Comparison of ENCODE assay signal across 1 cellular context in genomic region chr16:8885674-8886592, GRCh38.
TF ChIP-seq lines count a peak whose summit lies in the region.

No MANE protein-coding gene starts in this region.

TF ChIP-seq in HepG2, 621 proteins besides CTCF, POLR2A, EP300 and RAD21 (continued from another document and continues in another):
- TF ChIP-seq, protein P1, sequence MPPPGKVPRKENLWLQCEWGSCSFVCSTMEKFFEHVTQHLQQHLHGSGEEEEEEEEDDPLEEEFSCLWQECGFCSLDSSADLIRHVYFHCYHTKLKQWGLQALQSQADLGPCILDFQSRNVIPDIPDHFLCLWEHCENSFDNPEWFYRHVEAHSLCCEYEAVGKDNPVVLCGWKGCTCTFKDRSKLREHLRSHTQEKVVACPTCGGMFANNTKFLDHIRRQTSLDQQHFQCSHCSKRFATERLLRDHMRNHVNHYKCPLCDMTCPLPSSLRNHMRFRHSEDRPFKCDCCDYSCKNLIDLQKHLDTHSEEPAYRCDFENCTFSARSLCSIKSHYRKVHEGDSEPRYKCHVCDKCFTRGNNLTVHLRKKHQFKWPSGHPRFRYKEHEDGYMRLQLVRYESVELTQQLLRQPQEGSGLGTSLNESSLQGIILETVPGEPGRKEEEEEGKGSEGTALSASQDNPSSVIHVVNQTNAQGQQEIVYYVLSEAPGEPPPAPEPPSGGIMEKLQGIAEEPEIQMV (CRISPR knock-in tag; IDR thresholded peaks at IDR 0.05; ENCODE audit: low read depth): no peak
- TF ChIP-seq ZNF292 (CRISPR knock-in tag; IDR thresholded peaks at IDR 0.05; ENCODE audit: borderline replicate concordance, low read depth): no peak; the same call in 1 of the 2 replicates
- peak; percentile 71; the same call in 1 of the 2 replicates for TF ChIP-seq ZNF547 (CRISPR knock-in tag; IDR thresholded peaks at IDR 0.05)
- TF ChIP-seq KDM1A (CRISPR knock-in tag; IDR thresholded peaks at IDR 0.05): no peak
- TF ChIP-seq ZNF569 (CRISPR knock-in tag; IDR thresholded peaks at IDR 0.05; ENCODE audit: borderline replicate concordance): no peak
- no peak for TF ChIP-seq CREBL2 (CRISPR knock-in tag; IDR thresholded peaks at IDR 0.05; ENCODE audit: borderline replicate concordance)
- TF ChIP-seq ZFP62 (CRISPR knock-in tag; IDR thresholded peaks at IDR 0.05): no peak
- no peak for TF ChIP-seq ZBTB34 (CRISPR knock-in tag; IDR thresholded peaks at IDR 0.05)
- no peak for TF ChIP-seq KDM4B (CRISPR knock-in tag; IDR thresholded peaks at IDR 0.05)
- no peak for TF ChIP-seq ZNF251 (CRISPR knock-in tag; IDR thresholded peaks at IDR 0.05)
- no peak for TF ChIP-seq NFATC3 (CRISPR knock-in tag; IDR thresholded peaks at IDR 0.05)
- TF ChIP-seq MLX (CRISPR knock-in tag; IDR thresholded peaks at IDR 0.05): no peak
- no peak for TF ChIP-seq SKI (IDR thresholded peaks at IDR 0.05; ENCODE audit: partially characterized antibody)
- TF ChIP-seq, protein P2, sequence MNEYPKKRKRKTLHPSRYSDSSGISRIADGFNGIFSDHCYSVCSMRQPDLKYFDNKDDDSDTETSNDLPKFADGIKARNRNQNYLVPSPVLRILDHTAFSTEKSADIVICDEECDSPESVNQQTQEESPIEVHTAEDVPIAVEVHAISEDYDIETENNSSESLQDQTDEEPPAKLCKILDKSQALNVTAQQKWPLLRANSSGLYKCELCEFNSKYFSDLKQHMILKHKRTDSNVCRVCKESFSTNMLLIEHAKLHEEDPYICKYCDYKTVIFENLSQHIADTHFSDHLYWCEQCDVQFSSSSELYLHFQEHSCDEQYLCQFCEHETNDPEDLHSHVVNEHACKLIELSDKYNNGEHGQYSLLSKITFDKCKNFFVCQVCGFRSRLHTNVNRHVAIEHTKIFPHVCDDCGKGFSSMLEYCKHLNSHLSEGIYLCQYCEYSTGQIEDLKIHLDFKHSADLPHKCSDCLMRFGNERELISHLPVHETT (CRISPR knock-in tag; conservative IDR thresholded peaks at IDR 0.05): no peak
- TF ChIP-seq RBM22 (optimal IDR thresholded peaks at IDR 0.05; ENCODE audit: low read length): peak; percentile 93
- no peak for TF ChIP-seq ZNF777 (CRISPR knock-in tag; IDR thresholded peaks at IDR 0.05)
- no peak for TF ChIP-seq ZFP1 (CRISPR knock-in tag; IDR thresholded peaks at IDR 0.05)
- TF ChIP-seq ZIK1 (CRISPR knock-in tag; IDR thresholded peaks at IDR 0.05; ENCODE audit: borderline replicate concordance, low read depth): no peak
- TF ChIP-seq, protein P3, sequence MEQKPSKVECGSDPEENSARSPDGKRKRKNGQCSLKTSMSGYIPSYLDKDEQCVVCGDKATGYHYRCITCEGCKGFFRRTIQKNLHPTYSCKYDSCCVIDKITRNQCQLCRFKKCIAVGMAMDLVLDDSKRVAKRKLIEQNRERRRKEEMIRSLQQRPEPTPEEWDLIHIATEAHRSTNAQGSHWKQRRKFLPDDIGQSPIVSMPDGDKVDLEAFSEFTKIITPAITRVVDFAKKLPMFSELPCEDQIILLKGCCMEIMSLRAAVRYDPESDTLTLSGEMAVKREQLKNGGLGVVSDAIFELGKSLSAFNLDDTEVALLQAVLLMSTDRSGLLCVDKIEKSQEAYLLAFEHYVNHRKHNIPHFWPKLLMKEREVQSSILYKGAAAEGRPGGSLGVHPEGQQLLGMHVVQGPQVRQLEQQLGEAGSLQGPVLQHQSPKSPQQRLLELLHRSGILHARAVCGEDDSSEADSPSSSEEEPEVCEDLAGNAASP (CRISPR knock-in tag; IDR thresholded peaks at IDR 0.05; ENCODE audit: borderline replicate concordance): peak; percentile 15; the same call in 1 of the 2 replicates
- TF ChIP-seq, protein P4, sequence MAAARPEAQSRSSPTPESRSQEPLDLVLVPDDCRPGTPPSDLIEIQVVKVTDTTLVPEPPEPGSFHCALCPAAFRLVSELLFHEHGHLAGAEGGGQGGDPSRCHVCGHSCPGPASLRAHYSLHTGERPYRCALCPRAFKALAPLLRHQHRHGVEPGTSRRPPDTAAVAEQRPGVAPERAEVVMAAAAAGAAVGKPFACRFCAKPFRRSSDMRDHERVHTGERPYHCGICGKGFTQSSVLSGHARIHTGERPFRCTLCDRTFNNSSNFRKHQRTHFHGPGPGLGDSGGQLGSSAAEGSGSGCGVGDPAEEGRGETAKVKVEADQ (CRISPR knock-in tag; IDR thresholded peaks at IDR 0.05; ENCODE audit: borderline replicate concordance): peak; percentile 32; the same call in 1 of the 2 replicates
- TF ChIP-seq ATF1 (CRISPR knock-in tag; IDR thresholded peaks at IDR 0.05): no peak
- TF ChIP-seq, protein P5, sequence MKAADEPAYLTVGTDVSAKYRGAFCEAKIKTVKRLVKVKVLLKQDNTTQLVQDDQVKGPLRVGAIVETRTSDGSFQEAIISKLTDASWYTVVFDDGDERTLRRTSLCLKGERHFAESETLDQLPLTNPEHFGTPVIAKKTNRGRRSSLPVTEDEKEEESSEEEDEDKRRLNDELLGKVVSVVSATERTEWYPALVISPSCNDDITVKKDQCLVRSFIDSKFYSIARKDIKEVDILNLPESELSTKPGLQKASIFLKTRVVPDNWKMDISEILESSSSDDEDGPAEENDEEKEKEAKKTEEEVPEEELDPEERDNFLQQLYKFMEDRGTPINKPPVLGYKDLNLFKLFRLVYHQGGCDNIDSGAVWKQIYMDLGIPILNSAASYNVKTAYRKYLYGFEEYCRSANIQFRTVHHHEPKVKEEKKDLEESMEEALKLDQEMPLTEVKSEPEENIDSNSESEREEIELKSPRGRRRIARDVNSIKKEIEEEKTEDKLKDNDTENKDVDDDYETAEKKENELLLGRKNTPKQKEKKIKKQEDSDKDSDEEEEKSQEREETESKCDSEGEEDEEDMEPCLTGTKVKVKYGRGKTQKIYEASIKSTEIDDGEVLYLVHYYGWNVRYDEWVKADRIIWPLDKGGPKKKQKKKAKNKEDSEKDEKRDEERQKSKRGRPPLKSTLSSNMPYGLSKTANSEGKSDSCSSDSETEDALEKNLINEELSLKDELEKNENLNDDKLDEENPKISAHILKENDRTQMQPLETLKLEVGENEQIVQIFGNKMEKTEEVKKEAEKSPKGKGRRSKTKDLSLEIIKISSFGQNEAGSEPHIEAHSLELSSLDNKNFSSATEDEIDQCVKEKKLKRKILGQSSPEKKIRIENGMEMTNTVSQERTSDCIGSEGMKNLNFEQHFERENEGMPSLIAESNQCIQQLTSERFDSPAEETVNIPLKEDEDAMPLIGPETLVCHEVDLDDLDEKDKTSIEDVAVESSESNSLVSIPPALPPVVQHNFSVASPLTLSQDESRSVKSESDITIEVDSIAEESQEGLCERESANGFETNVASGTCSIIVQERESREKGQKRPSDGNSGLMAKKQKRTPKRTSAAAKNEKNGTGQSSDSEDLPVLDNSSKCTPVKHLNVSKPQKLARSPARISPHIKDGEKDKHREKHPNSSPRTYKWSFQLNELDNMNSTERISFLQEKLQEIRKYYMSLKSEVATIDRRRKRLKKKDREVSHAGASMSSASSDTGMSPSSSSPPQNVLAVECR (CRISPR knock-in tag; IDR thresholded peaks at IDR 0.05; ENCODE audit: borderline replicate concordance): no peak; the same call in none of the 2 replicates
- TF ChIP-seq ZNF24 (IDR thresholded peaks at IDR 0.05): no peak
- TF ChIP-seq KLF15 (CRISPR knock-in tag; IDR thresholded peaks at IDR 0.05; ENCODE audit: borderline replicate concordance): 0 out of 2 replicates have a peak, but pooled peaks have one; percentile 9
- TF ChIP-seq NR2F6 (IDR thresholded peaks at IDR 0.05): no peak
- TF ChIP-seq NR2F6 (CRISPR knock-in tag; IDR thresholded peaks at IDR 0.05): 0 out of 2 replicates have a peak, but pooled peaks have one; percentile 16
- 0 out of 2 replicates have a peak, but pooled peaks have one; percentile 39 for TF ChIP-seq GATAD2A (CRISPR knock-in tag; IDR thresholded peaks at IDR 0.05)
- TF ChIP-seq, protein P6, sequence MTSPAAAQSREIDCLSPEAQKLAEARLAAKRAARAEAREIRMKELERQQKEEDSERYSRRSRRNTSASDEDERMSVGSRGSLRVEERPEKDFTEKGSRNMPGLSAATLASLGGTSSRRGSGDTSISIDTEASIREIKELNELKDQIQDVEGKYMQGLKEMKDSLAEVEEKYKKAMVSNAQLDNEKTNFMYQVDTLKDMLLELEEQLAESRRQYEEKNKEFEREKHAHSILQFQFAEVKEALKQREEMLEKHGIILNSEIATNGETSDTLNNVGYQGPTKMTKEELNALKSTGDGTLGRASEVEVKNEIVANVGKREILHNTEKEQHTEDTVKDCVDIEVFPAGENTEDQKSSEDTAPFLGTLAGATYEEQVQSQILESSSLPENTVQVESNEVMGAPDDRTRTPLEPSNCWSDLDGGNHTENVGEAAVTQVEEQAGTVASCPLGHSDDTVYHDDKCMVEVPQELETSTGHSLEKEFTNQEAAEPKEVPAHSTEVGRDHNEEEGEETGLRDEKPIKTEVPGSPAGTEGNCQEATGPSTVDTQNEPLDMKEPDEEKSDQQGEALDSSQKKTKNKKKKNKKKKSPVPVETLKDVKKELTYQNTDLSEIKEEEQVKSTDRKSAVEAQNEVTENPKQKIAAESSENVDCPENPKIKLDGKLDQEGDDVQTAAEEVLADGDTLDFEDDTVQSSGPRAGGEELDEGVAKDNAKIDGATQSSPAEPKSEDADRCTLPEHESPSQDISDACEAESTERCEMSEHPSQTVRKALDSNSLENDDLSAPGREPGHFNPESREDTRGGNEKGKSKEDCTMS (CRISPR knock-in tag; conservative IDR thresholded peaks at IDR 0.05): no peak
- no peak for TF ChIP-seq NAIF1 (CRISPR knock-in tag; IDR thresholded peaks at IDR 0.05; ENCODE audit: borderline replicate concordance)
- no peak for TF ChIP-seq DNMT3B (CRISPR knock-in tag; conservative IDR thresholded peaks at IDR 0.05)
- no peak for TF ChIP-seq ZFYVE20 (CRISPR knock-in tag; IDR thresholded peaks at IDR 0.05; ENCODE audit: borderline replicate concordance, low read depth)
- no peak for TF ChIP-seq BATF2 (CRISPR knock-in tag; IDR thresholded peaks at IDR 0.05)
- peak; percentile 42; the same call in 1 of the 2 replicates for TF ChIP-seq ZNF296 (CRISPR knock-in tag; conservative IDR thresholded peaks at IDR 0.05)
- 0 out of 2 replicates have a peak, but pooled peaks have one; percentile 21 for TF ChIP-seq ZNF160 (CRISPR knock-in tag; IDR thresholded peaks at IDR 0.05)
- no peak for TF ChIP-seq ZKSCAN8 (CRISPR knock-in tag; IDR thresholded peaks at IDR 0.05; ENCODE audit: borderline replicate concordance)
- TF ChIP-seq ZMYM3 (CRISPR knock-in tag; IDR thresholded peaks at IDR 0.05): no peak
- TF ChIP-seq, protein P7, sequence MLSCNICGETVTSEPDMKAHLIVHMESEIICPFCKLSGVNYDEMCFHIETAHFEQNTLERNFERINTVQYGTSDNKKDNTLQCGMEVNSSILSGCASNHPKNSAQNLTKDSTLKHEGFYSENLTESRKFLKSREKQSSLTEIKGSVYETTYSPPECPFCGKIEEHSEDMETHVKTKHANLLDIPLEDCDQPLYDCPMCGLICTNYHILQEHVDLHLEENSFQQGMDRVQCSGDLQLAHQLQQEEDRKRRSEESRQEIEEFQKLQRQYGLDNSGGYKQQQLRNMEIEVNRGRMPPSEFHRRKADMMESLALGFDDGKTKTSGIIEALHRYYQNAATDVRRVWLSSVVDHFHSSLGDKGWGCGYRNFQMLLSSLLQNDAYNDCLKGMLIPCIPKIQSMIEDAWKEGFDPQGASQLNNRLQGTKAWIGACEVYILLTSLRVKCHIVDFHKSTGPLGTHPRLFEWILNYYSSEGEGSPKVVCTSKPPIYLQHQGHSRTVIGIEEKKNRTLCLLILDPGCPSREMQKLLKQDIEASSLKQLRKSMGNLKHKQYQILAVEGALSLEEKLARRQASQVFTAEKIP (CRISPR knock-in tag; IDR thresholded peaks at IDR 0.05; ENCODE audit: borderline replicate concordance): no peak
- TF ChIP-seq ZNF34 (CRISPR knock-in tag; IDR thresholded peaks at IDR 0.05; ENCODE audit: borderline replicate concordance): no peak
- TF ChIP-seq HNRNPLL (IDR thresholded peaks at IDR 0.05; ENCODE audit: low read depth, low read length, poor library complexity, severe bottlenecking): peak; percentile 83
- no peak; the same call in 1 of the 2 replicates for TF ChIP-seq ZBTB38 (CRISPR knock-in tag; IDR thresholded peaks at IDR 0.05)
- TF ChIP-seq, protein P8, sequence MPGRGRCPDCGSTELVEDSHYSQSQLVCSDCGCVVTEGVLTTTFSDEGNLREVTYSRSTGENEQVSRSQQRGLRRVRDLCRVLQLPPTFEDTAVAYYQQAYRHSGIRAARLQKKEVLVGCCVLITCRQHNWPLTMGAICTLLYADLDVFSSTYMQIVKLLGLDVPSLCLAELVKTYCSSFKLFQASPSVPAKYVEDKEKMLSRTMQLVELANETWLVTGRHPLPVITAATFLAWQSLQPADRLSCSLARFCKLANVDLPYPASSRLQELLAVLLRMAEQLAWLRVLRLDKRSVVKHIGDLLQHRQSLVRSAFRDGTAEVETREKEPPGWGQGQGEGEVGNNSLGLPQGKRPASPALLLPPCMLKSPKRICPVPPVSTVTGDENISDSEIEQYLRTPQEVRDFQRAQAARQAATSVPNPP (CRISPR knock-in tag; IDR thresholded peaks at IDR 0.05): no peak; the same call in 1 of the 2 replicates
